13 cellular contexts compared by ENCODE assay signal in genomic region chr5:152634596-152634995, GRCh38.
A peak's percentile ranks its signal among the peaks of the same experiment; 100 is the strongest.
DNase-seq lines count a peak whose midpoint lies in the region; ATAC-seq lines count a peak whose summit lies in the region.
"Had no signal": no experiment of that assay in that cellular context is flagged by ENCODE, and none has a peak within 500 bp of the region (broad histone marks: within the 10 kb centered on the region; RNA-seq: fewer than 3 reads in every experiment).

No MANE protein-coding gene starts in this region.

- ATAC-seq in GM18511 (IDR thresholded peaks at IDR 0.05; ENCODE audit: unreplicated experiment) = no peak
- no peak for ATAC-seq in effector memory CD8-positive, alpha-beta T cell (replicated peaks)
- ATAC-seq: HCT116 had no signal

- no peak overlapping the region for H3K27ac Mint-ChIP-seq in T-helper 2 cell treated with Interferon-gamma antibody and Interleukin-4, amounts not matched to agents 5 μg/mL and 100 μg/mL, for 36 hours
- H3K27ac Mint-ChIP-seq in effector memory CD8-positive, alpha-beta T cell = no peak overlapping the region
- H3K27ac Mint-ChIP-seq: activated CD4-positive, alpha-beta T cell treated with anti-CD3 and anti-CD28 coated beads, Interleukin-2, amount 10 ng/mL, durations not matched to agents 24 days and 14 days; mesothelial cell of epicardium had no signal

- no peaks in the 10 kb centered on the region for H3K36me3 Mint-ChIP-seq in T-helper 2 cell treated with Interferon-gamma antibody and Interleukin-4, amounts not matched to agents 5 μg/mL and 100 μg/mL, for 36 hours (ENCODE audit: low read depth)
- no peaks in the 10 kb centered on the region for H3K36me3 Mint-ChIP-seq in effector memory CD8-positive, alpha-beta T cell (ENCODE audit: insufficient read depth)
- H3K36me3 Mint-ChIP-seq: mesothelial cell of epicardium had no signal

- no peaks in the 10 kb centered on the region for H3K27me3 Mint-ChIP-seq in T-helper 2 cell treated with Interferon-gamma antibody and Interleukin-4, amounts not matched to agents 5 μg/mL and 100 μg/mL, for 36 hours (ENCODE audit: low read depth)
- no peaks in the 10 kb centered on the region for H3K27me3 Mint-ChIP-seq in effector memory CD8-positive, alpha-beta T cell
- H3K27me3 Mint-ChIP-seq: activated CD4-positive, alpha-beta T cell treated with anti-CD3 and anti-CD28 coated beads, Interleukin-2, amount 10 ng/mL, durations not matched to agents 24 days and 14 days had no signal

- H3K9me3 Mint-ChIP-seq in T-helper 2 cell treated with Interferon-gamma antibody and Interleukin-4, amounts not matched to agents 5 μg/mL and 100 μg/mL, for 36 hours = peaks cover 8% of the 10 kb centered on the region
- H3K9me3 Mint-ChIP-seq in effector memory CD8-positive, alpha-beta T cell = no peaks in the 10 kb centered on the region
- H3K9me3 Mint-ChIP-seq: activated CD4-positive, alpha-beta T cell treated with anti-CD3 and anti-CD28 coated beads, Interleukin-2, amount 10 ng/mL, durations not matched to agents 24 days and 14 days; mesothelial cell of epicardium had no signal

- no peaks in the 10 kb centered on the region for H3K4me1 Mint-ChIP-seq in T-helper 2 cell treated with Interferon-gamma antibody and Interleukin-4, amounts not matched to agents 5 μg/mL and 100 μg/mL, for 36 hours (ENCODE audit: low read depth)
- no peaks in the 10 kb centered on the region for H3K4me1 Mint-ChIP-seq in effector memory CD8-positive, alpha-beta T cell (ENCODE audit: low read depth in 2 of 2)
- H3K4me1 Mint-ChIP-seq: activated CD4-positive, alpha-beta T cell treated with anti-CD3 and anti-CD28 coated beads, Interleukin-2, amount 10 ng/mL, durations not matched to agents 24 days and 14 days; mesothelial cell of epicardium had no signal

- no peak overlapping the region for H3K4me3 Mint-ChIP-seq in T-helper 2 cell treated with Interferon-gamma antibody and Interleukin-4, amounts not matched to agents 5 μg/mL and 100 μg/mL, for 36 hours
- H3K4me3 Mint-ChIP-seq in effector memory CD8-positive, alpha-beta T cell = no peak overlapping the region
- H3K4me3 Mint-ChIP-seq: activated CD4-positive, alpha-beta T cell treated with anti-CD3 and anti-CD28 coated beads, Interleukin-2, amount 10 ng/mL, durations not matched to agents 24 days and 14 days; mesothelial cell of epicardium had no signal

- peak; percentile 16 for DNase-seq in D341Med (ENCODE audit: low spot score)
- DNase-seq in NCI-H2029 (lab: John Stamatoyannopoulos, UW) = peak; percentile 34
- peak in 35 of 56 donors; percentile 1 to 63 (median 19) for DNase-seq in amygdala (lab: John Stamatoyannopoulos, UW)
- DNase-seq in left kidney (ENCODE audit: low read depth, low spot score) = peak; percentile 86
- DNase-seq in T-helper 2 cell treated with Interferon-gamma antibody and Interleukin-4, amounts not matched to agents 5 μg/mL and 100 μg/mL, for 36 hours (ENCODE audit: low spot score) = no peak
- no peak for DNase-seq in effector memory CD8-positive, alpha-beta T cell
- DNase-seq in SKM-1 treated with dmso at 0.1 percent for 144 hours (lab: John Stamatoyannopoulos, UW; ENCODE audit: unreplicated experiment) = no peak
- DNase-seq: activated CD4-positive, alpha-beta T cell treated with anti-CD3 and anti-CD28 coated beads, Interleukin-2, amount 10 ng/mL, durations not matched to agents 24 days and 14 days; BE2C; NCI-H526 had no signal

Comparison
In these comparisons a context has a peak if more than half of its experiments do, and no peak if none do; other contexts are left out.
1. DNase-seq: peak in D341Med (single experiment), NCI-H2029 (single experiment), amygdala (35 of 56) and left kidney (single experiment); none in T-helper 2 cell treated with Interferon-gamma antibody and Interleukin-4, amounts not matched to agents 5 μg/mL and 100 μg/mL, for 36 hours (single experiment), effector memory CD8-positive, alpha-beta T cell (0 of 3) and SKM-1 treated with dmso at 0.1 percent for 144 hours (single experiment).